Comparison of ENCODE assay signal across 8 cellular contexts in the genomic region with DNA sequence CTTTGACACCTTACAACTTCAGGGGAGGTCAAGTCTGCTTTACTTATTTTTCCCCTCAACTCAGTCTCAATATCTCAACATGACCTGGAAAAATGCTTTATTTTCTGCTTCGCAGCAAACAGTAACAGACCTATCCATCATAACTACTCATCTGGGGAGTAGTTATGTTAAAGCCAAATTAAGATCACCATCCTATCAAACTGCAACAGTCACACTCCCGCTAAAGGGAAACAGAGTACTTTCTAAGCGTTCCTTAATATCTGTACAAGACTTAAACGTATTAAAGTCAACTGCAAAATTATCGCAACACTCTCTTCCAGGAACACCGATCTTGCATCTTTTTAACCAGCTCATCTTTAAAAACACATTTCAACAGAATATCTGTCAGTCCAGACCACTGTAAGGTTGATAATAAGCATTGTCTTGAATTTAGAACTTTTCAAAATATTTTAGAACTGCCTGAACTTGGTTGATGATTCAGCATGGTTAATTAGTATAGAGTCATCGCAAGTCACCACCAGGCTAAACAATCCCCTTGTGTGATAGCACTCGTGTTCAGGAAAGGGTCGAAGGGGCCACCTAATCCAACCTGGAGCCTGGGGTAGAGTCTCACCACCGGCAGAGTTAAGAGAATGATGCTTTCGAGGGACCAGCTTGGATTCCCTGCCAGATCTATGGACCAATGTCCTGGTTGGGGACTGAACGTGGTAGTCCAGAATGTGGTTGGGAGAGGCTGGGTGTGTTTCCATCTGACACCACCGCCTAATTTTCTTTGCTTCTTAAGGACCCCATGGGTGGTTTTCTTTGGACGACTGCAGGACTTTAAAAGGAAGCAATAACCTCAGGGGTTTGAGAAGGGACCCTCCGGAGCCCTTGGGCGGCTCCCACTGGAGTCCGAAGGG. TPM values are rescaled to one million over a fixed set of nuclear protein-coding genes. Genes with fewer than 3 reads are reported as not detected.
A peak's percentile ranks its signal among the peaks of the same experiment; 100 is the strongest.
DNase-seq lines count a peak whose midpoint lies in the region; ATAC-seq and TF ChIP-seq lines count a peak whose summit lies in the region.

No MANE protein-coding gene starts in this region.

- peak overlapping the region; percentile 18 for H2AFZ ChIP-seq in SU-DHL-6 (ENCODE audit: low read depth, low read length, severe bottlenecking)

- ATAC-seq in HG03280 (IDR thresholded peaks at IDR 0.05; ENCODE audit: unreplicated experiment) = no peak

- H3K9me3 Mint-ChIP-seq in chondrocyte (ENCODE audit: low read depth) = no peaks in the 10 kb centered on the region
- H3K9me3 Mint-ChIP-seq in mesothelial cell of epicardium = no peaks in the 10 kb centered on the region

- peak overlapping the region; percentile 85 for H3K4me2 ChIP-seq in SU-DHL-6 (ENCODE audit: low read depth, low read length, poor library complexity, severe bottlenecking)

- H3K9me2 ChIP-seq in SU-DHL-6 (replicated peaks; ENCODE audit: insufficient read depth, low read length) = no peaks in the 10 kb centered on the region

- no peak for TF ChIP-seq CTCF in 22Rv1 (IDR thresholded peaks at IDR 0.05)
- peak; percentile 2 for TF ChIP-seq CTCF in GM12873 (IDR thresholded peaks at IDR 0.05; ENCODE audit: insufficient read depth, low read depth, low read length, missing control alignments)
- no peak for TF ChIP-seq CTCF in SU-DHL-6 (IDR thresholded peaks at IDR 0.05; ENCODE audit: insufficient read depth, low read length, poor library complexity, severe bottlenecking)
- no peak for TF ChIP-seq CTCF in chondrocyte (IDR thresholded peaks at IDR 0.05)
- TF ChIP-seq CTCF in mesothelial cell of epicardium (IDR thresholded peaks at IDR 0.05; ENCODE audit: unreplicated experiment) = no peak
- TF ChIP-seq CTCF in tibial artery (IDR thresholded peaks at IDR 0.05) = no peak

- H3K9ac ChIP-seq in SU-DHL-6 (ENCODE audit: low read length) = peak overlapping the region; percentile 86

- no peaks in the 10 kb centered on the region for H3K9me3 ChIP-seq in SU-DHL-6 (ENCODE audit: insufficient read depth, low read length)
- H3K9me3 ChIP-seq in tibial artery = no peaks in the 10 kb centered on the region

- H3K27me3 ChIP-seq in SU-DHL-6 (ENCODE audit: low read length) (no peaks in the 10 kb centered on the region), tibial artery (no peaks in the 10 kb centered on the region)

- H3K4me1 Mint-ChIP-seq in chondrocyte (ENCODE audit: low read depth) (peaks cover 46% of the 10 kb centered on the region), mesothelial cell of epicardium (peaks cover 37% of the 10 kb centered on the region)

- H3K27ac Mint-ChIP-seq in chondrocyte (ENCODE audit: unreplicated experiment) = peak overlapping the region; percentile 53
- H3K27ac Mint-ChIP-seq in mesothelial cell of epicardium = peak overlapping the region; percentile 81

- H3K36me3 ChIP-seq in SU-DHL-6 (ENCODE audit: low read length) (0 out of 2 replicates have a peak, but pooled peaks cover 4% of the 10 kb centered on the region), tibial artery (no peaks in the 10 kb centered on the region)

- peak overlapping the region; percentile 99 for H3K4me3 ChIP-seq in SU-DHL-6 (ENCODE audit: insufficient read depth, low read length, poor library complexity, severe bottlenecking)
- H3K4me3 ChIP-seq in tibial artery = peak overlapping the region; percentile 73 to 100

- peaks cover 5% of the 10 kb centered on the region; the same call in 1 of the 2 replicates for H4K20me1 ChIP-seq in SU-DHL-6 (ENCODE audit: low read depth, low read length)

- H3K27me3 Mint-ChIP-seq in chondrocyte (ENCODE audit: low read depth) (no peaks in the 10 kb centered on the region), mesothelial cell of epicardium (ENCODE audit: low read depth) (peaks cover 6% of the 10 kb centered on the region)

- H3K36me3 Mint-ChIP-seq in chondrocyte (ENCODE audit: low read depth) (no peaks in the 10 kb centered on the region), mesothelial cell of epicardium (no peaks in the 10 kb centered on the region)

- H3K27ac ChIP-seq in 22Rv1 = peak overlapping the region; percentile 78
- H3K27ac ChIP-seq in SU-DHL-6 (ENCODE audit: low read depth, low read length) = peak overlapping the region; percentile 54
- H3K27ac ChIP-seq in tibial artery = peak overlapping the region; percentile 74 to 80

- peaks cover 57% of the 10 kb centered on the region for H3K79me2 ChIP-seq in SU-DHL-6 (ENCODE audit: insufficient read depth, low read length)

- H3K4me1 ChIP-seq in tibial artery = peaks cover 0 to 14% (median 7%) of the 10 kb centered on the region in 4 donors

- H3K4me3 Mint-ChIP-seq in chondrocyte (ENCODE audit: unreplicated experiment) (peak overlapping the region; percentile 84), mesothelial cell of epicardium (peak overlapping the region; percentile 89)

- DNase-seq in chondrocyte (ENCODE audit: low spot score) (no peak), mesothelial cell of epicardium (ENCODE audit: low spot score in 2 of 2, unreplicated experiment in 2 of 2) (no peak), tibial artery (no peak), NCI-H187 (lab: John Stamatoyannopoulos, UW) (no peak)

- H3F3A ChIP-seq in SU-DHL-6 (ENCODE audit: insufficient read depth) = peaks cover 8% of the 10 kb centered on the region; the same call in 1 of the 2 replicates

- intact Hi-C loops in tibial artery (cut with DNase I; ENCODE audit: low total_unique reads) = no loop called here

RNA-seq across cellular contexts. Expression of gene SPTLC2, which starts 1.0 kb away (rescaled TPM):
- total RNA-seq in chondrocyte (25.3 to 30.1 TPM (median 29.1 TPM) in 3 replicates), mesothelial cell of epicardium (34.1 to 36.6 TPM (median 35.8 TPM) in 3 replicates)
